ENCODE assay signal across 25 cellular contexts in genomic region chr1:84859866-84860265, GRCh38. TPM values are rescaled to one million over a fixed set of nuclear protein-coding genes. Genes with fewer than 3 reads are reported as not detected.
"Had no signal": no experiment of that assay in that cellular context is flagged by ENCODE, and none has a peak within 500 bp of the region (broad histone marks: within the 10 kb centered on the region; RNA-seq: fewer than 3 reads in every experiment).

No MANE protein-coding gene starts in this region.

- H3K36me3 ChIP-seq: heart left ventricle, right lobe of liver, tibial artery, upper lobe of left lung, uterus had no signal

- H3K9me3 ChIP-seq: heart left ventricle, psoas muscle, right lobe of liver, tibial artery, upper lobe of left lung, uterus had no signal

- H3K27ac ChIP-seq: heart left ventricle, psoas muscle, right lobe of liver, tibial artery, upper lobe of left lung, uterus had no signal

- H3K27me3 ChIP-seq: heart left ventricle, right lobe of liver, tibial artery, upper lobe of left lung, uterus had no signal

- FAIRE-seq: colon, endothelial cell of umbilical vein, frontal cortex, islet of Langerhans had no signal

- H3K4me3 ChIP-seq: heart left ventricle, psoas muscle, right lobe of liver, tibial artery, upper lobe of left lung, uterus had no signal

- H3K4me1 ChIP-seq: psoas muscle, tibial artery, uterus had no signal

- ATAC-seq: heart left ventricle; naive thymus-derived CD4-positive, alpha-beta T cell; psoas muscle; right lobe of liver; stimulated activated effector memory CD8-positive, alpha-beta T cell treated with anti-CD3 and anti-CD28 coated beads, Interleukin-12 subunit alpha, Interleukin-12 subunit beta, amount 100 ng/mL, for 72 hours had no signal

- DNase-seq: dermis blood vessel endothelial cell; endodermal cell; erythroblast; heart left ventricle; hippocampal formation; kidney glomerular epithelial cell; naive thymus-derived CD4-positive, alpha-beta T cell; nephron progenitor cell; psoas muscle; retina; right lobe of liver; stimulated activated CD4-positive, alpha-beta T cell treated with anti-CD3 and anti-CD28 coated beads, Interleukin-4, amount 100 ng/mL, for 1 hour; stimulated activated CD8-positive, alpha-beta memory T cell treated with anti-CD3 and anti-CD28 coated beads, Interleukin-4, amount 100 ng/mL, for 48 hours; tibial artery; upper lobe of left lung; uterus had no signal

RNA-seq across cellular contexts. Expression of gene LPAR3, which starts 33.1 kb away (rescaled TPM):
- total RNA-seq: endothelial cell of umbilical vein, lung microvascular endothelial cell, mesenteric fat pad, osteoblast had no signal
- polyA plus RNA-seq: endothelial cell of umbilical vein, liver had no signal
